In the genomic region with DNA sequence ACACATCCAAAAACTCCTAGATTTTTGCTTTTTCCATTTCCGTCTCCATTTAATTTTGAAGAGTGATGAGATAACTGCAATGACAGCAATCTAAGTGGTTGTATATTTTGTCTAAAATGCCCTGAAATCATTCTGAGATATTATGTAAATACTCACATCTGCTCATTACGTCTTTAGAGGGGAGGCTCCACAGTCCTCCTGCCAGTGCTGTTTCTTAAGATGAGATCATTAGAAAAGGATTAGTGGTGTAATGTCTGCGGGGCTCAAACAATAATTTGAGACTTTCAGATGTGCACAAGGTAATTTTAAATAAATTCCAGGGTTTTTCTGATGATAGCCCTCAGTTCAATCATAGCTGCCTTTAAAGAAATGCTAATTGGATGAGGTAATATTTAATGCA, we compare ENCODE assay signal across 23 cellular contexts.
DNase-seq lines count a peak whose midpoint lies in the region; ATAC-seq, FAIRE-seq and TF ChIP-seq lines count a peak whose summit lies in the region.
"Had no signal": no experiment of that assay in that cellular context is flagged by ENCODE, and none has a peak within 500 bp of the region (broad histone marks: within the 10 kb centered on the region; RNA-seq: fewer than 3 reads in every experiment).

No MANE protein-coding gene starts in this region.

- no peak for TF ChIP-seq EP300 in gastroesophageal sphincter (IDR thresholded peaks at IDR 0.05)

- TF ChIP-seq CTCF in gastroesophageal sphincter (IDR thresholded peaks at IDR 0.05) (no peak), D721Med (IDR thresholded peaks at IDR 0.05; ENCODE audit: insufficient read depth, missing control alignments) (no peak)

- H3K36me3 ChIP-seq in gastroesophageal sphincter (no peaks in the 10 kb centered on the region), HAP-1 (replicated peaks) (no peaks in the 10 kb centered on the region)
- H3K36me3 ChIP-seq: BLaER1 treated with 17β-estradiol and CSF1 and Interleukin-3, amounts not matched to agents 10 nM and 100 nM; tibial artery had no signal

- ATAC-seq in gastroesophageal sphincter, result peak; percentile 79
- peak; percentile 53 for ATAC-seq in sciatic nerve
- ATAC-seq: activated CD4-positive, alpha-beta T cell treated with anti-CD3 and anti-CD28 coated beads for 36 hours; foreskin keratinocyte; left colon; stimulated activated naive CD8-positive, alpha-beta T cell treated with anti-CD3 and anti-CD28 coated beads, Interleukin-15, Interleukin-2, amounts not matched to agents 100 U/mL and 50 U/mL, for 24 hours had no signal

- no peak overlapping the region for H3K4me3 ChIP-seq in gastroesophageal sphincter
- H3K4me3 ChIP-seq in HAP-1, result no peak overlapping the region
- H3K4me3 ChIP-seq: BLaER1 treated with 17β-estradiol and CSF1 and Interleukin-3, amounts not matched to agents 10 nM and 100 nM; tibial artery had no signal

- FAIRE-seq in D721Med (lab: Jason Lieb, UNC), result no peak
- FAIRE-seq: endothelial cell of umbilical vein had no signal

- intact Hi-C loops in sciatic nerve (cut with DNase I), result no loop called here

- H3K4me1 ChIP-seq in gastroesophageal sphincter, result peaks cover 0 to 12% (median 0%) of the 10 kb centered on the region in 3 donors
- H3K4me1 ChIP-seq in HAP-1, result peaks cover 7% of the 10 kb centered on the region
- H3K4me1 ChIP-seq: foreskin keratinocyte had no signal

- H3K27me3 ChIP-seq in gastroesophageal sphincter, result no peaks in the 10 kb centered on the region
- no peaks in the 10 kb centered on the region for H3K27me3 ChIP-seq in HAP-1 (ENCODE audit: low read depth)
- H3K27me3 ChIP-seq: BLaER1 treated with 17β-estradiol and CSF1 and Interleukin-3, amounts not matched to agents 10 nM and 100 nM; foreskin keratinocyte; tibial artery had no signal

- H3K9me3 ChIP-seq in gastroesophageal sphincter, result no peaks in the 10 kb centered on the region
- peaks cover 2% of the 10 kb centered on the region; the same call in 1 of the 2 replicates for H3K9me3 ChIP-seq in HAP-1
- H3K9me3 ChIP-seq: tibial artery had no signal

- no peak for TF ChIP-seq POLR2A in gastroesophageal sphincter (IDR thresholded peaks at IDR 0.05)

- 46 to 69% methylated on average over 3 of the region's 3 CpGs for WGBS in gastroesophageal sphincter (ENCODE audit: low coverage in 1 of 2), 2 donors

- DNase-seq in H4 (ENCODE audit: low spot score) (peak; percentile 10), NCI-H82 treated with DMSO at 0.1 percent for 48 hours (lab: John Stamatoyannopoulos, UW; ENCODE audit: unreplicated experiment) (peak; percentile 58), sciatic nerve (ENCODE audit: low spot score) (no peak), HAP-1 (ENCODE audit: low spot score in 2 of 2) (no peak), D721Med (ENCODE audit: insufficient read length, low spot score) (no peak)
- DNase-seq in stimulated activated CD4-positive, alpha-beta T cell treated with anti-CD3 and anti-CD28 coated beads, Interleukin-2, amount 100 ng/mL, for 48 hours, result no peak
- DNase-seq: activated CD4-positive, alpha-beta T cell treated with anti-CD3 and anti-CD28 coated beads for 36 hours; activated gamma-delta T cell; COR-L47; DND-41; foreskin keratinocyte; left colon; mesendoderm; NCI-H1436; NCI-H2081 treated with DMSO at 0.1 percent for 48 hours; NCI-H226; stimulated activated naive CD8-positive, alpha-beta T cell treated with anti-CD3 and anti-CD28 coated beads, Interleukin-15, Interleukin-2, amounts not matched to agents 100 U/mL and 50 U/mL, for 24 hours; tibial artery had no signal

- H3K27ac ChIP-seq in gastroesophageal sphincter, result peak overlapping the region in 3 of 4 donors; percentile 33 to 83 (median 48)
- H3K27ac ChIP-seq: BLaER1 treated with 17β-estradiol and CSF1 and Interleukin-3, amounts not matched to agents 10 nM and 100 nM; foreskin keratinocyte; HL-60; KMS-11; tibial artery had no signal

- in situ Hi-C loops in HAP-1 (cut with MboI; ENCODE audit: low sequenced_read_pairs), result no loop called here

Comparison
In these comparisons a context has a peak if more than half of its experiments do, and no peak if none do; other contexts are left out.
1. DNase-seq: peak in H4 (single experiment) and NCI-H82 treated with DMSO at 0.1 percent for 48 hours (single experiment); none in sciatic nerve (single experiment), HAP-1 (0 of 2), stimulated activated CD4-positive, alpha-beta T cell treated with anti-CD3 and anti-CD28 coated beads, Interleukin-2, amount 100 ng/mL, for 48 hours (0 of 2) and D721Med (single experiment).